Comparison of ENCODE assay signal across 20 cellular contexts in genomic region chr16:86372193-86372592, GRCh38.
"Had no signal": no experiment of that assay in that cellular context is flagged by ENCODE, and none has a peak within 500 bp of the region (broad histone marks: within the 10 kb centered on the region; RNA-seq: fewer than 3 reads in every experiment).

No MANE protein-coding gene starts in this region.

- H3K27me3 ChIP-seq: MG63 had no signal

- H3K36me3 ChIP-seq: MG63 had no signal

- H3K4me3 ChIP-seq: MG63 had no signal

- H3K9me3 ChIP-seq: SK-N-SH had no signal

- H3K9ac ChIP-seq: SK-N-SH had no signal

- H3K4me2 ChIP-seq: SK-N-SH had no signal

- FAIRE-seq: RCC 7860 had no signal

- DNase-seq: Karpas-422, KG1, MG63, NCI-H1092, NCI-H1105 treated with DMSO at 0.1 percent for 48 hours, NCI-H1417 treated with DMSO at 0.1 percent for 48 hours, NCI-H146, NCI-H1694 treated with DMSO at 0.1 percent for 48 hours, NCI-H1930, NCI-H2081, NCI-H2107, NCI-H2227 treated with DMSO at 0.1 percent for 48 hours, NCI-H524 treated with DMSO at 0.1 percent for 48 hours, NCI-H69, NCI-H774, Right ventricle myocardium superior, RPMI8226, SK-N-SH, SW 1271 had no signal
